Comparison of ENCODE assay signal across 1 cellular context in the genomic region with DNA sequence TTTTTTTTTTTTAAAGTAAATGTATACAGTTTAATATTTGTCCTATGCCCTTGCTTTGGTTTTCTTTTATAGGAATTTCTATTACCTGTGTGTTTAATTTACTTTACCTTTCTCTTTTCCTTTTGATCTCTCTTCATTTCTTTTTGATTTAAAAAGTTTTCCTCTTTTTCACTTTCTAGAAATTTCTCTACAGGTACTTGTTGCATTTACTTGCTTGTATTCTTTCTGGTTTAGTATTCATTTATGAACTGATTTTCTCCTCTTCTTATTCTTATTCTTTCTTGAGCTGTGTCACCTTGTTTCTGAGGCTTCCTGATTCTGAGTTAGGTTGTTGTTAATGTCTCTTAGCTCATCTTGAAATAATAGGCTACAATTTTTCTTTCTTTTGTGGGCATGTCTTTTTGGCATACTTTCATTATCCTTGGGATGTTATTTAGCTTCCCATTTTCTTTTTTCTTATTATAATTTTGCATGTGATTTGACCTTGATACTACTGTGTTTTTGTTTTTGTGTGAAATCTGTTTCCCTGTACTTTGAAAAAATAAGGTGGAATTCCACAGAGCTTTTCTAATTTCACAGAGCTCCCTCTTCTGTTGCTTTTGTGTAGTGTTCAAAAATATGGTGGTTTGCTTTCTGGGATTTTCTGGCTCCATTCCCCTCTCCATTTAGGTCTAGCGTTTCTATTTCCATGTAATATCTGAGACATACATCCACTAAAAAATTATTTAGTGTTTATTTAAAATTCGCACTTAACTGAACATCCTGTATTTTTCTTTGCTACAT.
TF ChIP-seq lines count a peak whose summit lies in the region.

No MANE protein-coding gene starts in this region.

TF ChIP-seq in H1, 55 proteins besides CTCF, POLR2A, EP300 and RAD21:
- TF ChIP-seq SP4 (IDR thresholded peaks at IDR 0.05; ENCODE audit: low read length), result no peak
- no peak for TF ChIP-seq SRF (IDR thresholded peaks at IDR 0.05; ENCODE audit: low read depth, low read length)
- TF ChIP-seq POLR2AphosphoS5 (IDR thresholded peaks at IDR 0.05; ENCODE audit: low read depth, low read length), result no peak
- no peak for TF ChIP-seq JUND (IDR thresholded peaks at IDR 0.05; ENCODE audit: low read length)
- TF ChIP-seq JUN (IDR thresholded peaks at IDR 0.05; ENCODE audit: low read depth, low read length), result no peak
